Comparison of ENCODE assay signal across 8 cellular contexts in genomic region chr7:143289421-143289820, GRCh38. TPM values are rescaled to one million over a fixed set of nuclear protein-coding genes. Genes with fewer than 3 reads are reported as not detected.
DNase-seq lines count a peak whose midpoint lies in the region; ATAC-seq and TF ChIP-seq lines count a peak whose summit lies in the region.

No MANE protein-coding gene starts in this region.

- H3K36me3 Mint-ChIP-seq in CD4-positive, alpha-beta T cell (ENCODE audit: low read depth), result peaks cover 54% of the 10 kb centered on the region
- peaks cover 6% of the 10 kb centered on the region for H3K36me3 Mint-ChIP-seq in natural killer cell

- H3K4me1 ChIP-seq in breast epithelium, result peaks cover 0 to 12% of the 10 kb centered on the region in 2 donors

- no peak for DNase-seq in CD4-positive, alpha-beta T cell
- peak; percentile 70 to 72 for DNase-seq in Kasumi-1 (lab: John Stamatoyannopoulos, UW)
- DNase-seq in breast epithelium (ENCODE audit: low spot score in 2 of 2), result no peak
- DNase-seq in natural killer cell, result no peak
- DNase-seq in stimulated activated CD4-positive, alpha-beta T cell treated with anti-CD3 and anti-CD28 coated beads, Interleukin-2, amount 100 ng/mL, for 48 hours, result no peak
- no peak for DNase-seq in effector CD4-positive, alpha-beta T cell

- no peaks in the 10 kb centered on the region for H3K36me3 ChIP-seq in breast epithelium

- POLR2A ChIA-PET in CD4-positive, alpha-beta T cell (lab: Charles Lee), result interaction anchor here (1.2 to 3.6 kb wide), 4 partner anchors 10 to 119 kb away, joined by 3 to 17 read pairs (median 5); partner anchors contain the start of gene ZYX

- H3K27ac ChIP-seq in CD4-positive, alpha-beta T cell (ENCODE audit: low read depth, low read length), result no peak overlapping the region
- H3K27ac ChIP-seq in breast epithelium, result peak overlapping the region in 1 of 2 donors; percentile 97

- TF ChIP-seq CTCF in CD4-positive, alpha-beta T cell (IDR thresholded peaks at IDR 0.05), result no peak
- TF ChIP-seq CTCF in breast epithelium (IDR thresholded peaks at IDR 0.05) (no peak), natural killer cell (IDR thresholded peaks at IDR 0.05) (no peak)

- CTCF ChIA-PET in CD4-positive, alpha-beta T cell (lab: Charles Lee), result interaction anchor here (0.9 to 1.5 kb wide), 5 partner anchors 10 to 74 kb away, joined by 3 to 11 read pairs (median 5); no protein-coding TSS in a partner anchor

- H3K9me3 Mint-ChIP-seq in CD4-positive, alpha-beta T cell, result no peaks in the 10 kb centered on the region
- no peaks in the 10 kb centered on the region for H3K9me3 Mint-ChIP-seq in natural killer cell

- peaks cover 62% of the 10 kb centered on the region for H3K4me1 Mint-ChIP-seq in CD4-positive, alpha-beta T cell (ENCODE audit: low read depth)
- H3K4me1 Mint-ChIP-seq in natural killer cell, result peaks cover 39 to 43% of the 10 kb centered on the region in 2 donors

- H3K27me3 ChIP-seq in CD4-positive, alpha-beta T cell (ENCODE audit: control insufficient read depth, insufficient read depth, low read length), result no peaks in the 10 kb centered on the region
- H3K27me3 ChIP-seq in breast epithelium, result no peaks in the 10 kb centered on the region

- ATAC-seq in CD4-positive, alpha-beta T cell (ENCODE audit: poor library complexity), result no peak
- ATAC-seq in natural killer cell (no peak), HG03521 (IDR thresholded peaks at IDR 0.05; ENCODE audit: unreplicated experiment) (no peak), HG02852 (IDR thresholded peaks at IDR 0.05; ENCODE audit: unreplicated experiment) (no peak)

- TF ChIP-seq POLR2A in breast epithelium (IDR thresholded peaks at IDR 0.05), result no peak

- H3K9me3 ChIP-seq in CD4-positive, alpha-beta T cell (ENCODE audit: control insufficient read depth, low read length), result no peaks in the 10 kb centered on the region
- no peaks in the 10 kb centered on the region for H3K9me3 ChIP-seq in breast epithelium

- H3K4me3 Mint-ChIP-seq in CD4-positive, alpha-beta T cell, result peak overlapping the region; percentile 96
- H3K4me3 Mint-ChIP-seq in natural killer cell, result peak overlapping the region; percentile 97

- H3K27me3 Mint-ChIP-seq in CD4-positive, alpha-beta T cell, result no peaks in the 10 kb centered on the region
- no peaks in the 10 kb centered on the region for H3K27me3 Mint-ChIP-seq in natural killer cell (ENCODE audit: low read depth in 2 of 2)

- intact Hi-C loops in CD4-positive, alpha-beta T cell (cut with DNase I, micrococcal nuclease), result loop anchor here in 1 of 2 experiments (2.0 to 10.0 kb wide), 3 partner anchors 91 to 435 kb away; partner anchors contain the start of genes EPHA1, EPHB6 and ZYX
- intact Hi-C loops in breast epithelium (cut with DNase I; ENCODE audit: low total_unique reads) (no loop called here), natural killer cell (cut with micrococcal nuclease) (no loop called here)

- H3K4me3 ChIP-seq in breast epithelium, result peak overlapping the region; percentile 88 to 96 (median 92)

- peak overlapping the region; percentile 88 for H3K27ac Mint-ChIP-seq in CD4-positive, alpha-beta T cell
- peak overlapping the region; percentile 85 to 94 for H3K27ac Mint-ChIP-seq in natural killer cell

RNA-seq across cellular contexts. Expression of gene CASP2, which starts 1.3 kb away (rescaled TPM):
- total RNA-seq in CD4-positive, alpha-beta T cell, result 10 to 100 TPM; 19.1 to 21.9 TPM
- total RNA-seq in breast epithelium, result 10 to 100 TPM; 11.7 to 24.9 (median 22.8) TPM
- total RNA-seq in natural killer cell, result 10 to 100 TPM; 36.7 to 60.5 (median 54.7) TPM

RNA-seq across cellular contexts. Expression of gene TMEM139, which starts 4.7 kb away (rescaled TPM):
- under 1 TPM; 0.20 to 0.27 TPM for total RNA-seq in CD4-positive, alpha-beta T cell
- total RNA-seq in breast epithelium, result 10 to 100 TPM in 2 of 3 donors, 1 to 10 TPM in 1; 1.4 to 27.4 (median 14.4) TPM
- total RNA-seq in natural killer cell, result not detected

RNA-seq across cellular contexts. Expression of gene GSTK1, which starts 26.2 kb away (rescaled TPM):
- 100 to 1,000 TPM; 245 to 259 TPM for total RNA-seq in CD4-positive, alpha-beta T cell
- 100 to 1,000 TPM; 196 to 242 (median 199) TPM for total RNA-seq in breast epithelium
- 100 to 1,000 TPM; 159 to 215 (median 181) TPM for total RNA-seq in natural killer cell

RNA-seq across cellular contexts. Expression of gene CLCN1, which starts 26.5 kb away (rescaled TPM):
- not detected for total RNA-seq in CD4-positive, alpha-beta T cell
- under 1 TPM in 1 of 3 donors, not detected in 2; 0.29 TPM for total RNA-seq in breast epithelium
- total RNA-seq in natural killer cell, result under 1 TPM in 2 of 3 donors, not detected in 1; 0.16 to 0.19 TPM

Comparison
In these comparisons a context has a peak if more than half of its experiments do, and no peak if none do; other contexts are left out.
1. DNase-seq: peak in Kasumi-1 (2 of 2); none in CD4-positive, alpha-beta T cell (0 of 10), breast epithelium (0 of 2), natural killer cell (single experiment), stimulated activated CD4-positive, alpha-beta T cell treated with anti-CD3 and anti-CD28 coated beads, Interleukin-2, amount 100 ng/mL, for 48 hours (0 of 2) and effector CD4-positive, alpha-beta T cell (single experiment).